In genomic region chr16:6035161-6035560, GRCh38 we compare ENCODE assay signal across 27 cellular contexts.
"Had no signal": no experiment of that assay in that cellular context is flagged by ENCODE, and none has a peak within 500 bp of the region (broad histone marks: within the 10 kb centered on the region; RNA-seq: fewer than 3 reads in every experiment).

No MANE protein-coding gene starts in this region.

- H3K27ac ChIP-seq: brain microvascular endothelial cell, cardiac muscle cell, Peyer's patch, VCaP had no signal

- H3K27ac Mint-ChIP-seq: activated CD4-positive, alpha-beta memory T cell treated with anti-CD3 and anti-CD28 coated beads, Interleukin-2, amount 10 ng/mL, durations not matched to agents 7 days and 5 days; activated CD4-positive, alpha-beta T cell treated with anti-CD3 and anti-CD28 coated beads for 36 hours; activated naive CD4-positive, alpha-beta T cell treated with anti-CD3 and anti-CD28 coated beads, Interleukin-2, amount 10 ng/mL, durations not matched to agents 7 days and 5 days; activated naive CD8-positive, alpha-beta T cell treated with anti-CD3 and anti-CD28 coated beads for 36 hours; activated T-helper 2 cell treated with anti-CD3 and anti-CD28 coated beads, Interferon-gamma antibody, Interleukin-2, Interleukin-4, amounts not matched to agents 10 μg/mL and 5 μg/mL and 100 μg/mL, durations not matched to agents 14 hours and 24 hours and 36 hours; T-cell had no signal

- DNase-seq: activated CD4-positive, alpha-beta memory T cell treated with anti-CD3 and anti-CD28 coated beads, Interleukin-2, amount 10 ng/mL, durations not matched to agents 7 days and 5 days; activated CD4-positive, alpha-beta T cell treated with anti-CD3 and anti-CD28 coated beads for 36 hours; activated CD4-positive, alpha-beta T cell treated with anti-CD3 and anti-CD28 coated beads, Interleukin-2, amount 50 U/mL, for 1 hour; activated gamma-delta T cell treated with Interleukin-2 at 50 U/mL for 16 hours; activated naive CD4-positive, alpha-beta T cell treated with anti-CD3 and anti-CD28 coated beads, Interleukin-2, amount 10 ng/mL, durations not matched to agents 7 days and 5 days; activated naive CD8-positive, alpha-beta T cell treated with anti-CD3 and anti-CD28 coated beads for 36 hours; activated T-cell treated with anti-CD3 and anti-CD28 coated beads for 4 hours; activated T-cell treated with anti-CD3 and anti-CD28 coated beads, Interleukin-2, amount 50 U/mL, for 48 hours; brain microvascular endothelial cell; Karpas-422; NCI-H1048; NCI-H146; NCI-H2029; NCI-H2107; NCI-H2171 treated with DMSO at 0.1 percent for 48 hours; NCI-H510A treated with DMSO at 0.1 percent for 48 hours; NCI-H69; NK-92 treated with Interleukin-12 subunit alpha and Interleukin-12 subunit beta, amount 100 ng/mL, for 24 hours; Peyer's patch; SHP77 treated with DMSO at 0.1 percent for 48 hours; T-cell; T-helper 2 cell; T1000 had no signal

- H3K27me3 ChIP-seq: brain microvascular endothelial cell, cardiac muscle cell, Peyer's patch had no signal

- H3K9me3 ChIP-seq: Peyer's patch had no signal

- H3K36me3 Mint-ChIP-seq: activated naive CD4-positive, alpha-beta T cell treated with anti-CD3 and anti-CD28 coated beads, Interleukin-2, amount 10 ng/mL, durations not matched to agents 7 days and 5 days; activated naive CD8-positive, alpha-beta T cell treated with anti-CD3 and anti-CD28 coated beads for 36 hours; T-cell had no signal

- H3K4me1 Mint-ChIP-seq: activated CD4-positive, alpha-beta memory T cell treated with anti-CD3 and anti-CD28 coated beads, Interleukin-2, amount 10 ng/mL, durations not matched to agents 7 days and 5 days; activated CD4-positive, alpha-beta T cell treated with anti-CD3 and anti-CD28 coated beads for 36 hours; activated naive CD4-positive, alpha-beta T cell treated with anti-CD3 and anti-CD28 coated beads, Interleukin-2, amount 10 ng/mL, durations not matched to agents 7 days and 5 days; activated naive CD8-positive, alpha-beta T cell treated with anti-CD3 and anti-CD28 coated beads for 36 hours; T-cell had no signal

- H3K27me3 Mint-ChIP-seq: activated CD4-positive, alpha-beta memory T cell treated with anti-CD3 and anti-CD28 coated beads, Interleukin-2, amount 10 ng/mL, durations not matched to agents 7 days and 5 days; activated CD4-positive, alpha-beta T cell treated with anti-CD3 and anti-CD28 coated beads for 36 hours; activated naive CD4-positive, alpha-beta T cell treated with anti-CD3 and anti-CD28 coated beads, Interleukin-2, amount 10 ng/mL, durations not matched to agents 7 days and 5 days; activated naive CD8-positive, alpha-beta T cell treated with anti-CD3 and anti-CD28 coated beads for 36 hours; T-cell had no signal

- H3K36me3 ChIP-seq: brain microvascular endothelial cell, cardiac muscle cell, Peyer's patch had no signal

- H3K9me3 Mint-ChIP-seq: activated naive CD8-positive, alpha-beta T cell treated with anti-CD3 and anti-CD28 coated beads for 36 hours had no signal

- H3K4me1 ChIP-seq: Peyer's patch had no signal

- ATAC-seq: activated CD4-positive, alpha-beta T cell treated with anti-CD3 and anti-CD28 coated beads for 36 hours; K562; T-cell had no signal

- H3K4me3 ChIP-seq: cardiac muscle cell, K562, Peyer's patch had no signal

- H3K4me3 Mint-ChIP-seq: activated CD4-positive, alpha-beta memory T cell treated with anti-CD3 and anti-CD28 coated beads, Interleukin-2, amount 10 ng/mL, durations not matched to agents 7 days and 5 days; activated CD4-positive, alpha-beta T cell treated with anti-CD3 and anti-CD28 coated beads for 36 hours; activated naive CD4-positive, alpha-beta T cell treated with anti-CD3 and anti-CD28 coated beads, Interleukin-2, amount 10 ng/mL, durations not matched to agents 7 days and 5 days; activated naive CD8-positive, alpha-beta T cell treated with anti-CD3 and anti-CD28 coated beads for 36 hours; T-cell had no signal
